Comparison of ENCODE assay signal across 27 cellular contexts in genomic region chr4:128766781-128767180, GRCh38.
"Had no signal": no experiment of that assay in that cellular context is flagged by ENCODE, and none has a peak within 500 bp of the region (broad histone marks: within the 10 kb centered on the region; RNA-seq: fewer than 3 reads in every experiment).

No MANE protein-coding gene starts in this region.

- H3K27ac ChIP-seq: breast epithelium, cardiac muscle cell, gastrocnemius medialis, heart right ventricle, WERI-Rb-1 had no signal

- H3K27me3 ChIP-seq: adrenal gland, breast epithelium, gastrocnemius medialis, heart right ventricle had no signal

- H3K36me3 ChIP-seq: adrenal gland, breast epithelium, cardiac muscle cell, gastrocnemius medialis, heart right ventricle, WERI-Rb-1 had no signal

- H3K4me1 ChIP-seq: breast epithelium, gastrocnemius medialis had no signal

- H3K9me3 ChIP-seq: adrenal gland, breast epithelium, gastrocnemius medialis, heart right ventricle had no signal

- DNase-seq: activated B cell treated with CpG ODN at 0.5 μM for 24 hours; activated CD4-positive, alpha-beta T cell treated with anti-CD3 and anti-CD28 coated beads for 48 hours; activated CD4-positive, alpha-beta T cell treated with anti-CD3 and anti-CD28 coated beads, Interleukin-2, amount 50 U/mL, for 1 hour; activated CD4-positive, alpha-beta T cell treated with anti-CD3 and anti-CD28 coated beads, Interleukin-2, amount 50 U/mL, for 48 hours; activated CD8-positive, alpha-beta memory T cell treated with anti-CD3 and anti-CD28 coated beads for 24 hours; activated CD8-positive, alpha-beta T cell treated with anti-CD3 and anti-CD28 coated beads for 36 hours; activated effector memory CD4-positive, alpha-beta T cell treated with anti-CD3 and anti-CD28 coated beads, Interleukin-2, amount 50 U/mL, for 16 hours; activated naive CD4-positive, alpha-beta T cell treated with anti-CD3 and anti-CD28 coated beads for 36 hours; activated naive CD8-positive, alpha-beta T cell treated with anti-CD3 and anti-CD28 coated beads for 36 hours; activated naive CD8-positive, alpha-beta T cell treated with anti-CD3 and anti-CD28 coated beads, Interleukin-2, amount 50 U/mL, for 24 hours; activated T-cell treated with anti-CD3 and anti-CD28 coated beads, Interleukin-2, amount 50 U/mL, for 48 hours; adrenal gland; amygdala; aorta; cortex of kidney; dermis blood vessel endothelial cell; effector CD4-positive, alpha-beta T cell; effector memory CD8-positive, alpha-beta T cell; foreskin fibroblast; gastrocnemius medialis; heart right ventricle; T-helper 1 cell; T-helper 17 cell; T1000; WERI-Rb-1 had no signal

- H3K4me3 ChIP-seq: adrenal gland, breast epithelium, cardiac muscle cell, gastrocnemius medialis, heart right ventricle had no signal
